ENCODE assay signal across 8 cellular contexts in genomic region chr2:36597532-36598377, GRCh38. TPM values are rescaled to one million over a fixed set of nuclear protein-coding genes. Genes with fewer than 3 reads are reported as not detected.
DNase-seq lines count a peak whose midpoint lies in the region; ATAC-seq, FAIRE-seq and TF ChIP-seq lines count a peak whose summit lies in the region.

FEZ2 (minus strand) TSS chr2:36598168; CDS start chr2:36598142, 26 bp downstream.

- H3K27ac Mint-ChIP-seq in T-helper 1 cell treated with Interleukin-12 subunit alpha and Interleukin-12 subunit beta and Interleukin-4 antibody, amounts not matched to agents 30 μg/mL and 1 μg/mL, for 36 hours, result peak within 1 kb of the TSS; percentile 91

- ATAC-seq in HG02588 (IDR thresholded peaks at IDR 0.05; ENCODE audit: unreplicated experiment), result peak; percentile 98

- DNase-seq in GM12892 (ENCODE audit: insufficient read length) (peak; percentile 80), NB4 (ENCODE audit: low read depth) (peak; percentile 95), amygdala (lab: John Stamatoyannopoulos, UW) (peak in 53 of 56 donors; percentile 20 to 81 (median 67)), left ventricle myocardium inferior (peak; percentile 78), prostate gland (ENCODE audit: low spot score) (peak; percentile 66)

- peaks cover 11% of the 10 kb centered on the region for H3K36me3 Mint-ChIP-seq in T-helper 1 cell treated with Interleukin-12 subunit alpha and Interleukin-12 subunit beta and Interleukin-4 antibody, amounts not matched to agents 30 μg/mL and 1 μg/mL, for 36 hours (ENCODE audit: low read depth)

- peak; percentile 78 for TF ChIP-seq POLR2A in GM12892 (IDR thresholded peaks at IDR 0.05; ENCODE audit: low read depth, low read length)
- peak; percentile 38 for TF ChIP-seq POLR2A in NB4 (IDR thresholded peaks at IDR 0.05; ENCODE audit: extremely low read depth, insufficient read length)
- TF ChIP-seq POLR2A in prostate gland (IDR thresholded peaks at IDR 0.05), result peak; percentile 21

- H3K27me3 ChIP-seq in left ventricle myocardium inferior (ENCODE audit: low read depth) (no peaks in the 10 kb centered on the region), prostate gland (replicated peaks; ENCODE audit: insufficient read depth) (no peaks in the 10 kb centered on the region)

- peak; percentile 36 for FAIRE-seq in GM12892 (lab: Jason Lieb, UNC)

- H3K27me3 Mint-ChIP-seq in T-helper 1 cell treated with Interleukin-12 subunit alpha and Interleukin-12 subunit beta and Interleukin-4 antibody, amounts not matched to agents 30 μg/mL and 1 μg/mL, for 36 hours (ENCODE audit: low read depth), result no peaks in the 10 kb centered on the region

- H3K9me3 Mint-ChIP-seq in T-helper 1 cell treated with Interleukin-12 subunit alpha and Interleukin-12 subunit beta and Interleukin-4 antibody, amounts not matched to agents 30 μg/mL and 1 μg/mL, for 36 hours, result no peaks in the 10 kb centered on the region

- no peak for TF ChIP-seq CTCF in NB4 (IDR thresholded peaks at IDR 0.05; ENCODE audit: low read depth, low read length)
- TF ChIP-seq CTCF in left ventricle myocardium inferior (IDR thresholded peaks at IDR 0.05; ENCODE audit: borderline replicate concordance), result no peak
- TF ChIP-seq CTCF in prostate gland (IDR thresholded peaks at IDR 0.05), result no peak

- peak within 1 kb of the TSS; percentile 89 for H3K4me3 Mint-ChIP-seq in T-helper 1 cell treated with Interleukin-12 subunit alpha and Interleukin-12 subunit beta and Interleukin-4 antibody, amounts not matched to agents 30 μg/mL and 1 μg/mL, for 36 hours

- intact Hi-C loops in left ventricle myocardium inferior (cut with micrococcal nuclease) (no loop called here), prostate gland (cut with DNase I) (no loop called here)

- H3K27ac ChIP-seq in left ventricle myocardium inferior (replicated peaks) (peak within 1 kb of the TSS; percentile 99), prostate gland (peak within 1 kb of the TSS; percentile 89 to 94), urinary bladder (ENCODE audit: low read depth) (peak within 1 kb of the TSS; percentile 69)

- H3K9me3 ChIP-seq in left ventricle myocardium inferior (replicated peaks), result no peaks in the 10 kb centered on the region
- H3K9me3 ChIP-seq in prostate gland, result no peaks in the 10 kb centered on the region

- H3K36me3 ChIP-seq in left ventricle myocardium inferior, result no peaks in the 10 kb centered on the region
- H3K36me3 ChIP-seq in prostate gland, result no peaks in the 10 kb centered on the region
- no peaks in the 10 kb centered on the region for H3K36me3 ChIP-seq in urinary bladder (ENCODE audit: insufficient read depth)

- H3K4me1 ChIP-seq in left ventricle myocardium inferior, result peaks cover 40% of the 10 kb centered on the region
- peaks cover 3% of the 10 kb centered on the region for H3K4me1 ChIP-seq in prostate gland (replicated peaks)
- H3K4me1 ChIP-seq in urinary bladder (ENCODE audit: insufficient read depth), result peaks cover 5% of the 10 kb centered on the region

- WGBS in prostate gland, result under 1% methylated on average over 43 of the region's 81 CpGs
- under 1% methylated on average over 81 of the region's 81 CpGs for WGBS in urinary bladder

- peaks cover 23% of the 10 kb centered on the region for H3K4me1 Mint-ChIP-seq in T-helper 1 cell treated with Interleukin-12 subunit alpha and Interleukin-12 subunit beta and Interleukin-4 antibody, amounts not matched to agents 30 μg/mL and 1 μg/mL, for 36 hours (ENCODE audit: low read depth)

- H3K4me3 ChIP-seq in NB4 (ENCODE audit: low read depth, low read length) (peak within 1 kb of the TSS; percentile 90), left ventricle myocardium inferior (peak within 1 kb of the TSS; percentile 100), prostate gland (peak within 1 kb of the TSS; percentile 93 to 99), urinary bladder (ENCODE audit: low read depth, low read length) (peak within 1 kb of the TSS; percentile 98)

RNA-seq across cellular contexts. Expression of gene FEZ2, which starts in this region (rescaled TPM):
- polyA plus RNA-seq in GM12892 (2012; ENCODE audit: missing spikeins), result 11.1 TPM
- 49.6 TPM for total RNA-seq in left ventricle myocardium inferior
- 10 to 100 TPM; 37.5 to 49.8 TPM for total RNA-seq in prostate gland
- 69.6 TPM for total RNA-seq in urinary bladder
- 39.3 TPM for polyA plus RNA-seq in urinary bladder

Comparison
In these comparisons a context has a peak if more than half of its experiments do, and no peak if none do; other contexts are left out.
1. Peak in every context shown above with its lines: DNase-seq, ATAC-seq, H3K4me3 ChIP-seq and H3K27ac ChIP-seq.
2. POLR2A ChIP-seq: peak in every context shown above with its lines; median percentile 78 in GM12892; 38 in NB4; 21 in prostate gland.